In the genomic region with DNA sequence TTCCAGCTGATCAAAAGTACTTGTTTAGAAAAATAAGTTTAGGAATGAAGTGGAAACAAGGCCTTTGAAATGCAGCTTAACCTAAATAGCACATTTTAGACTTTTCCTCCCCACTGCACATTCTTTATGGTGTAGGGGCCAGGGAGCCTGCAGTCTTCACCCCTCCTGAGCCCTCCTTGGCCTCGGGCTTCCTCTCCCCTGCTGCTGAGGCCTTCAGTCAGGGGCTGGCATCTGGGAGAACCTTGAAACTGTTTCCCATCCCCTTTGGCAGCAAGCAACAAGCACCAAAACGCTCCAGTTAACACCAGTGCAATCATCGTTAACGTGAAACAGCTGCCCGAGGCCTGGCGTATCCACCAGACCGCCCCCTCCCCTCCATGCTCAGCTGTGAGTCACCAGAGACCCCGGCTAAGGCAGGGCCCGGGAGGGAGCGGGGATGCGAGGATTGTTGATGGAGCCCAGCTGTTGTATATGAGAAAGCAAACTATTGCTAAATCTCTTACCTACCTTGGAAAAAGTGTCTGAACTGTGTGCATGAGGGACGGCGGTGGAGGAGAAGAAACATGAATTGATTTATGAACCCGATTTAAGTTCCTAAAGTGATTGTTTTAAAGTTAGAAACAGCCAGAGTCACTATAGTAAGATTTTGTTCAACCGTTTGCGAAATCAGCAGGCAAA, we compare ENCODE assay signal across 8 cellular contexts. TPM values are rescaled to one million over a fixed set of nuclear protein-coding genes. Genes with fewer than 3 reads are reported as not detected.
DNase-seq lines count a peak whose midpoint lies in the region; ATAC-seq and TF ChIP-seq lines count a peak whose summit lies in the region.

No MANE protein-coding gene starts in this region.

- H4K5ac ChIP-seq in H9 (ENCODE audit: insufficient read length, low read depth, low read length) = no peak overlapping the region

- H3K4me1 Mint-ChIP-seq in H9 = peaks cover 58 to 69% of the 10 kb centered on the region in 2 experiments
- peaks cover 50% of the 10 kb centered on the region for H3K4me1 Mint-ChIP-seq in central memory CD8-positive, alpha-beta T cell

- no peak overlapping the region for H2BK12ac ChIP-seq in H9 (ENCODE audit: insufficient read length, low read depth, low read length)

- H2AFZ ChIP-seq in H9 (ENCODE audit: low read length) (no peak overlapping the region), SU-DHL-6 (ENCODE audit: low read depth, low read length, severe bottlenecking) (no peak overlapping the region)

- H3K27me3 Mint-ChIP-seq in H9 (ENCODE audit: low read depth) = peaks cover 1% of the 10 kb centered on the region; the same call in 1 of the 2 replicates
- no peaks in the 10 kb centered on the region for H3K27me3 Mint-ChIP-seq in central memory CD8-positive, alpha-beta T cell

- H3K23ac ChIP-seq in H9 (ENCODE audit: insufficient read length, low read depth, low read length) = no peak overlapping the region

- no peak overlapping the region for H3K4ac ChIP-seq in H9 (ENCODE audit: low read depth, low read length)

- H3K14ac ChIP-seq in H9 (ENCODE audit: insufficient read depth, low read length) = no peak overlapping the region; the same call in 1 of the 2 replicates

- H3K27ac ChIP-seq in H9 (ENCODE audit: insufficient read length, low read depth, low read length) = peak overlapping the region; percentile 34
- H3K27ac ChIP-seq in SU-DHL-6 (ENCODE audit: low read depth, low read length) = peak overlapping the region; percentile 97
- H3K27ac ChIP-seq in layer of hippocampus (ENCODE audit: low read depth, low read length) = peak overlapping the region; percentile 97

- H4K20me1 ChIP-seq in H9 (ENCODE audit: control insufficient read depth, insufficient read depth, insufficient read length) (peaks cover 3% of the 10 kb centered on the region), SU-DHL-6 (ENCODE audit: low read depth, low read length) (peaks cover 11% of the 10 kb centered on the region)

- H3K36me3 ChIP-seq in SU-DHL-6 (ENCODE audit: low read length) = peaks cover 17% of the 10 kb centered on the region

- no CpG with 5 or more reads among the region's 16 CpGs for WGBS in H9 (ENCODE audit: extremely low coverage, insufficient read length, low lambda C conversion rate)

- POLR2A ChIA-PET in AG04449 (lab: Yijun Ruan, JAX) = interaction anchor here (0.9 to 3.1 kb wide), 14 partner anchors 134 to 274 kb away, joined by 3 to 17 read pairs (median 5); no protein-coding TSS in a partner anchor

- no peak overlapping the region for H3T11ph ChIP-seq in H9 (ENCODE audit: low read length)

- H3K4me1 ChIP-seq in H9 (ENCODE audit: insufficient read depth, low read length) = peaks cover 12% of the 10 kb centered on the region

- no peaks in the 10 kb centered on the region for H3K9me2 ChIP-seq in SU-DHL-6 (replicated peaks; ENCODE audit: insufficient read depth, low read length)

- TF ChIP-seq CTCF in AG04449 (IDR thresholded peaks at IDR 0.05; ENCODE audit: insufficient read depth, low read length, missing control alignments) (no peak), H9 (conservative IDR thresholded peaks at IDR 0.05) (no peak), SU-DHL-6 (IDR thresholded peaks at IDR 0.05; ENCODE audit: insufficient read depth, low read length, poor library complexity, severe bottlenecking) (no peak)

- peak overlapping the region; percentile 86 for H3K4me3 ChIP-seq in AG04449 (ENCODE audit: low read depth, low read length)
- peak overlapping the region; percentile 85 for H3K4me3 ChIP-seq in SU-DHL-6 (ENCODE audit: insufficient read depth, low read length, poor library complexity, severe bottlenecking)

- H3K4me2 ChIP-seq in H9 (ENCODE audit: insufficient read depth, insufficient read length, low read length) (peak overlapping the region; percentile 60), SU-DHL-6 (ENCODE audit: low read depth, low read length, poor library complexity, severe bottlenecking) (peak overlapping the region; percentile 76)

- H3K9ac ChIP-seq in H9 (ENCODE audit: extremely low read depth, insufficient read length, low read length) (no peak overlapping the region), SU-DHL-6 (ENCODE audit: low read length) (peak overlapping the region; percentile 99)

- H2BK120ac ChIP-seq in H9 (ENCODE audit: low read depth, low read length, poor library complexity, severe bottlenecking) = no peak overlapping the region

- no peaks in the 10 kb centered on the region for H3K9me3 ChIP-seq in H9 (ENCODE audit: control insufficient read depth, low read depth, low read length)
- no peaks in the 10 kb centered on the region for H3K9me3 ChIP-seq in SU-DHL-6 (ENCODE audit: insufficient read depth, low read length)

- no peak overlapping the region for H2BK15ac ChIP-seq in H9 (ENCODE audit: low read depth, low read length)

- peaks cover 11% of the 10 kb centered on the region for H3K23me2 ChIP-seq in H9 (ENCODE audit: insufficient read length, low read depth, low read length, poor library complexity, severe bottlenecking)

- H2BK5ac ChIP-seq in H9 (ENCODE audit: insufficient read length, low read length) = no peak overlapping the region

- no peak for ATAC-seq in central memory CD8-positive, alpha-beta T cell (replicated peaks; ENCODE audit: extremely low read depth, poor library complexity, severe bottlenecking)
- ATAC-seq in stimulated activated naive CD8-positive, alpha-beta T cell treated with anti-CD3 and anti-CD28 coated beads, Interleukin-15, Interleukin-2, amounts not matched to agents 100 U/mL and 50 U/mL, for 24 hours = no peak
- no peak for ATAC-seq in HG03039 (IDR thresholded peaks at IDR 0.05; ENCODE audit: unreplicated experiment)

- H3K27ac Mint-ChIP-seq in H9 = peak overlapping the region; percentile 92 to 98 (median 98)
- H3K27ac Mint-ChIP-seq in central memory CD8-positive, alpha-beta T cell (ENCODE audit: low read depth) = peak overlapping the region; percentile 95

- H3K56ac ChIP-seq in H9 (ENCODE audit: insufficient read length, low read depth, low read length) = no peak overlapping the region

- no peak overlapping the region for H4K91ac ChIP-seq in H9 (ENCODE audit: insufficient read length, low read depth, low read length)

- peaks cover 0 to 2% of the 10 kb centered on the region in 2 experiments; a peak in 1 of 5 replicates for H3K9me3 Mint-ChIP-seq in H9
- H3K9me3 Mint-ChIP-seq in central memory CD8-positive, alpha-beta T cell = no peaks in the 10 kb centered on the region

- no peak overlapping the region for H2BK20ac ChIP-seq in H9 (ENCODE audit: low read depth, low read length, poor library complexity, severe bottlenecking)

- H3K79me1 ChIP-seq in H9 (ENCODE audit: insufficient read depth, low read depth, low read length, poor library complexity, severe bottlenecking) = no peaks in the 10 kb centered on the region

- H2AK5ac ChIP-seq in H9 (ENCODE audit: insufficient read length, low read length) = no peak overlapping the region

- CTCF ChIA-PET in AG04449 (lab: Yijun Ruan, JAX) = interaction anchor here (0.9 to 15.0 kb wide), 13 partner anchors 8 to 393 kb away, joined by 3 to 293 read pairs (median 6); no protein-coding TSS in a partner anchor

- H3F3A ChIP-seq in SU-DHL-6 (ENCODE audit: insufficient read depth) = peaks cover 70% of the 10 kb centered on the region

- peaks cover 13 to 37% (median 22%) of the 10 kb centered on the region in 3 experiments for H3K36me3 Mint-ChIP-seq in H9 (ENCODE audit: insufficient read depth in 1 of 3, low read depth in 3 of 3)
- peaks cover 75% of the 10 kb centered on the region for H3K36me3 Mint-ChIP-seq in central memory CD8-positive, alpha-beta T cell (ENCODE audit: insufficient read depth)

- H3K18ac ChIP-seq in H9 (ENCODE audit: insufficient read length, low read depth, low read length) = no peak overlapping the region

- peaks cover 15% of the 10 kb centered on the region; the same call in 1 of the 2 replicates for H3K79me2 ChIP-seq in H9 (ENCODE audit: insufficient read depth, low read length)
- H3K79me2 ChIP-seq in SU-DHL-6 (ENCODE audit: insufficient read depth, low read length) = peaks cover 45% of the 10 kb centered on the region

- DNase-seq in AG04449 (ENCODE audit: low read depth, low spot score) (no peak), H9 (peak; percentile 69), iPS-NIHi11 (ENCODE audit: low spot score) (no peak)
- DNase-seq in central memory CD8-positive, alpha-beta T cell (ENCODE audit: low spot score in 2 of 2) = peak in 1 of 2 donors; percentile 33
- peak; percentile 42 for DNase-seq in stimulated activated naive CD8-positive, alpha-beta T cell treated with anti-CD3 and anti-CD28 coated beads, Interleukin-15, Interleukin-2, amounts not matched to agents 100 U/mL and 50 U/mL, for 24 hours

- H4K8ac ChIP-seq in H9 (replicated peaks; ENCODE audit: insufficient read length, low read depth, low read length) = no peak overlapping the region

- H3K27me3 ChIP-seq in H9 (ENCODE audit: insufficient read depth, low read length) = no peaks in the 10 kb centered on the region
- no peaks in the 10 kb centered on the region for H3K27me3 ChIP-seq in SU-DHL-6 (ENCODE audit: low read length)
- no peaks in the 10 kb centered on the region for H3K27me3 ChIP-seq in layer of hippocampus (ENCODE audit: control insufficient read depth, insufficient read depth, low read length)

- peak overlapping the region; percentile 65 to 84 for H3K4me3 Mint-ChIP-seq in H9
- peak overlapping the region; percentile 65 for H3K4me3 Mint-ChIP-seq in central memory CD8-positive, alpha-beta T cell

RNA-seq across cellular contexts. Expression of gene ZFP36L2, which starts 5.3 kb away (rescaled TPM):
- 105 and 110 TPM in 2 replicates for total RNA-seq in H9 (2021)

Comparison
In these comparisons a context has a peak if more than half of its experiments do, and no peak if none do; other contexts are left out.
1. DNase-seq: peak in H9 (single experiment) and stimulated activated naive CD8-positive, alpha-beta T cell treated with anti-CD3 and anti-CD28 coated beads, Interleukin-15, Interleukin-2, amounts not matched to agents 100 U/mL and 50 U/mL, for 24 hours (single experiment); none in AG04449 (single experiment) and iPS-NIHi11 (single experiment).
2. H3K27ac ChIP-seq: peak in every context shown above with its lines; median percentile 97 in SU-DHL-6; 97 in layer of hippocampus; 34 in H9.